In the genomic region with DNA sequence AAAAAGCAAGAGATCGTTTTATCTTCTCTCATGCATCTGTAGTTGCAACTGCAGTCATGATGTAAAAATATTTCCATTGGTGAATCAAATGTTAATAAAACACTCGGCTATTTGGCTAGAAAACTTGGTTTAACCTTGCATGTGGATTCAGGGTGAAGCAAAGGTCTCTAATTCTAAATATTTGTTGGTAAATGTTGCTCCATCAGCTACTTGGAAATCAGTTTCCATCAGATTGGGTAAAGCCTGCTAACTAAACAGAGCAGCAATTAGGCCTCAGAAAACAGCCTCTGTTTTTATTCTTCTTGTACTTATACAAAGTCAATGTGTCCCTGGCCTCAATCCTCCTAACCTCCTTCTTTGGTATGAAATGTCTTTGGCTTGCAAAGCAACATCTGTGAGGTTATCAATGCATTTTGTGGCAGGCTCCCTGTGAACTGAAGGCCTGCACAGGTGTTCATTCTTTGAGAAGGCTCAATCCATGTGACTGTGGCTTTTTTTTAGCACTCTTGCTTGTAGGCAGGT, we compare ENCODE assay signal across 32 cellular contexts.
"Had no signal": no experiment of that assay in that cellular context is flagged by ENCODE, and none has a peak within 500 bp of the region (broad histone marks: within the 10 kb centered on the region; RNA-seq: fewer than 3 reads in every experiment).

No MANE protein-coding gene starts in this region.

- DNase-seq: activated CD4-positive, alpha-beta T cell treated with anti-CD3 and anti-CD28 coated beads for 4 hours; activated CD4-positive, alpha-beta T cell treated with anti-CD3 and anti-CD28 coated beads, Interleukin-2, amount 50 U/mL, for 48 hours; activated CD8-positive, alpha-beta memory T cell treated with anti-CD3 and anti-CD28 coated beads for 24 hours; activated effector memory CD4-positive, alpha-beta T cell treated with anti-CD3 and anti-CD28 coated beads, Interleukin-2, amount 50 U/mL, for 16 hours; activated naive CD4-positive, alpha-beta T cell treated with anti-CD3 and anti-CD28 coated beads for 36 hours; activated naive CD8-positive, alpha-beta T cell treated with anti-CD3 and anti-CD28 coated beads for 36 hours; adrenal gland; aorta; dorsolateral prefrontal cortex; effector memory CD4-positive, alpha-beta T cell; heart left ventricle; hypothalamus; lower lobe of right lung; mesenchymal stem cell; natural killer cell; retina; sigmoid colon; small intestine; stimulated activated CD4-positive, alpha-beta T cell treated with anti-CD3 and anti-CD28 coated beads, Interleukin-4, amount 100 ng/mL, for 24 hours; T-helper 9 cell; trophoblast cell; uterus had no signal

- H3K4me3 ChIP-seq: adrenal gland, cardiac muscle cell, coronary artery, dorsolateral prefrontal cortex, gastroesophageal sphincter, heart left ventricle, lower lobe of right lung, prostate gland, sigmoid colon, thoracic aorta, uterus had no signal

- H3K4me3 Mint-ChIP-seq: activated naive CD4-positive, alpha-beta T cell treated with anti-CD3 and anti-CD28 coated beads for 36 hours; activated naive CD8-positive, alpha-beta T cell treated with anti-CD3 and anti-CD28 coated beads for 36 hours; activated T-helper 1 cell treated with anti-CD3 and anti-CD28 coated beads, Interleukin-12 subunit alpha, Interleukin-12 subunit beta, Interleukin-2, Interleukin-4 antibody, amounts not matched to agents 30 ng/mL and 10 ng/mL and 1 ng/mL, durations not matched to agents 14 hours and 24 hours and 36 hours; brain; natural killer cell; stimulated activated effector memory CD8-positive, alpha-beta T cell treated with anti-CD3 and anti-CD28 coated beads, Interleukin-12 subunit alpha, Interleukin-12 subunit beta, amount 100 ng/mL, for 72 hours; stimulated activated naive CD8-positive, alpha-beta T cell treated with anti-CD3 and anti-CD28 coated beads, Interleukin-15, Interleukin-2, amounts not matched to agents 100 ng/mL and 50 ng/mL, for 24 hours had no signal

- H3K4me1 ChIP-seq: gastroesophageal sphincter, lower lobe of right lung, prostate gland, sigmoid colon, uterus had no signal

- H3K27me3 ChIP-seq: adrenal gland, cardiac muscle cell, gastroesophageal sphincter, heart left ventricle, sigmoid colon, uterus had no signal

- H3K4me1 Mint-ChIP-seq: activated naive CD8-positive, alpha-beta T cell treated with anti-CD3 and anti-CD28 coated beads for 36 hours; natural killer cell; stimulated activated effector memory CD8-positive, alpha-beta T cell treated with anti-CD3 and anti-CD28 coated beads, Interleukin-12 subunit alpha, Interleukin-12 subunit beta, amount 100 ng/mL, for 72 hours had no signal

- H3K9me3 ChIP-seq: adrenal gland, gastroesophageal sphincter, heart left ventricle, lower lobe of right lung, prostate gland, sigmoid colon, thoracic aorta, uterus had no signal

- H3K27me3 Mint-ChIP-seq: activated naive CD8-positive, alpha-beta T cell treated with anti-CD3 and anti-CD28 coated beads for 36 hours; stimulated activated naive CD8-positive, alpha-beta T cell treated with anti-CD3 and anti-CD28 coated beads, Interleukin-15, Interleukin-2, amounts not matched to agents 100 ng/mL and 50 ng/mL, for 24 hours had no signal

- H3K36me3 Mint-ChIP-seq: activated naive CD8-positive, alpha-beta T cell treated with anti-CD3 and anti-CD28 coated beads for 36 hours; brain; natural killer cell; stimulated activated effector memory CD8-positive, alpha-beta T cell treated with anti-CD3 and anti-CD28 coated beads, Interleukin-12 subunit alpha, Interleukin-12 subunit beta, amount 100 ng/mL, for 72 hours had no signal

- H3K27ac ChIP-seq: adrenal gland, cardiac muscle cell, coronary artery, dorsolateral prefrontal cortex, gastroesophageal sphincter, heart left ventricle, lower lobe of right lung, prostate gland, sigmoid colon, thoracic aorta, uterus, VCaP had no signal

- H3K27ac Mint-ChIP-seq: activated naive CD4-positive, alpha-beta T cell treated with anti-CD3 and anti-CD28 coated beads for 36 hours; activated naive CD8-positive, alpha-beta T cell treated with anti-CD3 and anti-CD28 coated beads for 36 hours; activated T-helper 1 cell treated with anti-CD3 and anti-CD28 coated beads, Interleukin-12 subunit alpha, Interleukin-12 subunit beta, Interleukin-2, Interleukin-4 antibody, amounts not matched to agents 30 ng/mL and 10 ng/mL and 1 ng/mL, durations not matched to agents 14 hours and 24 hours and 36 hours; natural killer cell; stimulated activated effector memory CD8-positive, alpha-beta T cell treated with anti-CD3 and anti-CD28 coated beads, Interleukin-12 subunit alpha, Interleukin-12 subunit beta, amount 100 ng/mL, for 72 hours; stimulated activated naive CD8-positive, alpha-beta T cell treated with anti-CD3 and anti-CD28 coated beads, Interleukin-15, Interleukin-2, amounts not matched to agents 100 ng/mL and 50 ng/mL, for 24 hours had no signal

- H3K9me3 Mint-ChIP-seq: activated naive CD4-positive, alpha-beta T cell treated with anti-CD3 and anti-CD28 coated beads for 36 hours; activated naive CD8-positive, alpha-beta T cell treated with anti-CD3 and anti-CD28 coated beads for 36 hours; activated T-helper 1 cell treated with anti-CD3 and anti-CD28 coated beads, Interleukin-12 subunit alpha, Interleukin-12 subunit beta, Interleukin-2, Interleukin-4 antibody, amounts not matched to agents 30 ng/mL and 10 ng/mL and 1 ng/mL, durations not matched to agents 14 hours and 24 hours and 36 hours; brain; stimulated activated effector memory CD8-positive, alpha-beta T cell treated with anti-CD3 and anti-CD28 coated beads, Interleukin-12 subunit alpha, Interleukin-12 subunit beta, amount 100 ng/mL, for 72 hours; stimulated activated naive CD8-positive, alpha-beta T cell treated with anti-CD3 and anti-CD28 coated beads, Interleukin-15, Interleukin-2, amounts not matched to agents 100 ng/mL and 50 ng/mL, for 24 hours had no signal

- H3K36me3 ChIP-seq: adrenal gland, cardiac muscle cell, gastroesophageal sphincter, heart left ventricle, lower lobe of right lung, prostate gland, sigmoid colon, thoracic aorta, uterus had no signal
